In genomic region chr6:28725890-28726348, GRCh38 we compare ENCODE assay signal across 13 cellular contexts.
DNase-seq lines count a peak whose midpoint lies in the region; ATAC-seq and TF ChIP-seq lines count a peak whose summit lies in the region.
"Had no signal": no experiment of that assay in that cellular context is flagged by ENCODE, and none has a peak within 500 bp of the region (broad histone marks: within the 10 kb centered on the region; RNA-seq: fewer than 3 reads in every experiment).

No MANE protein-coding gene starts in this region.

- no peak for ATAC-seq in GM19467 (IDR thresholded peaks at IDR 0.05; ENCODE audit: unreplicated experiment)
- ATAC-seq: CD8-positive, alpha-beta T cell; Right ventricle myocardium inferior had no signal

- TF ChIP-seq POLR2A in erythroblast (IDR thresholded peaks at IDR 0.05; ENCODE audit: low read length), result no peak

- DNase-seq in DMS114 treated with DMSO at 0.1 percent for 48 hours (lab: John Stamatoyannopoulos, UW; ENCODE audit: unreplicated experiment) (peak; percentile 39), HCEC 1CT (peak; percentile 49), NCI-H748 treated with DMSO at 0.1 percent for 48 hours (lab: John Stamatoyannopoulos, UW) (peak; percentile 23), erythroblast (lab: John Stamatoyannopoulos, UW) (peak; percentile 19 to 25), ureter (ENCODE audit: low spot score) (no peak), foreskin melanocyte (no peak), activated T-cell treated with anti-CD3 and anti-CD28 coated beads for 4 hours (no peak)
- DNase-seq: activated CD8-positive, alpha-beta memory T cell treated with anti-CD3 and anti-CD28 coated beads, Interleukin-2, amount 50 U/mL, for 48 hours; CD8-positive, alpha-beta T cell; ovary; transverse colon had no signal

Comparison
In these comparisons a context has a peak if more than half of its experiments do, and no peak if none do; other contexts are left out.
1. DNase-seq: peak in DMS114 treated with DMSO at 0.1 percent for 48 hours (single experiment), HCEC 1CT (single experiment), NCI-H748 treated with DMSO at 0.1 percent for 48 hours (single experiment) and erythroblast (2 of 2); none in ureter (single experiment), foreskin melanocyte (single experiment) and activated T-cell treated with anti-CD3 and anti-CD28 coated beads for 4 hours (single experiment).